ENCODE assay signal across 1 cellular context in genomic region chr3:155604967-155605366, GRCh38.
TF ChIP-seq lines count a peak whose summit lies in the region.

No MANE protein-coding gene starts in this region.

TF ChIP-seq in HepG2, 621 proteins besides CTCF, POLR2A, EP300 and RAD21 (continued from another document and continues in another):
- TF ChIP-seq ZBTB34 (CRISPR knock-in tag; IDR thresholded peaks at IDR 0.05) (no peak), ZNF780A (CRISPR knock-in tag; IDR thresholded peaks at IDR 0.05) (no peak), MEIS2 (CRISPR knock-in tag; IDR thresholded peaks at IDR 0.05) (no peak), GMEB1 (CRISPR knock-in tag; IDR thresholded peaks at IDR 0.05; ENCODE audit: borderline replicate concordance) (no peak), POGK (CRISPR knock-in tag; conservative IDR thresholded peaks at IDR 0.05) (no peak), ZBTB21 (CRISPR knock-in tag; IDR thresholded peaks at IDR 0.05) (no peak), ZNF782 (CRISPR knock-in tag; IDR thresholded peaks at IDR 0.05; ENCODE audit: borderline replicate concordance) (no peak), RBAK (CRISPR knock-in tag; IDR thresholded peaks at IDR 0.05) (no peak), HMGXB3 (CRISPR knock-in tag; IDR thresholded peaks at IDR 0.05; ENCODE audit: borderline replicate concordance) (no peak), ZNF468 (CRISPR knock-in tag; IDR thresholded peaks at IDR 0.05) (no peak), REL (CRISPR knock-in tag; conservative IDR thresholded peaks at IDR 0.05) (no peak), RAD51 (IDR thresholded peaks at IDR 0.05; ENCODE audit: borderline replicate concordance) (no peak), IRX3 (CRISPR knock-in tag; IDR thresholded peaks at IDR 0.05; ENCODE audit: borderline replicate concordance, low read depth) (no peak), ZFP62 (CRISPR knock-in tag; IDR thresholded peaks at IDR 0.05) (no peak), LBX2 (CRISPR knock-in tag; IDR thresholded peaks at IDR 0.05; ENCODE audit: borderline replicate concordance) (no peak), MTERF4 (CRISPR knock-in tag; IDR thresholded peaks at IDR 0.05) (no peak), HHEX (CRISPR knock-in tag; IDR thresholded peaks at IDR 0.05) (no peak), PAX8 (CRISPR knock-in tag; IDR thresholded peaks at IDR 0.05; ENCODE audit: borderline replicate concordance) (no peak), KLF12 (CRISPR knock-in tag; IDR thresholded peaks at IDR 0.05; ENCODE audit: borderline replicate concordance) (no peak), UBTF (CRISPR knock-in tag; IDR thresholded peaks at IDR 0.05) (no peak), SMARCE1 (IDR thresholded peaks at IDR 0.05; ENCODE audit: borderline replicate concordance) (no peak), EZH2 (conservative IDR thresholded peaks at IDR 0.05; ENCODE audit: low read depth, low read length) (no peak), ZBTB33 (CRISPR knock-in tag; IDR thresholded peaks at IDR 0.05) (no peak), ZNF704 (CRISPR knock-in tag; IDR thresholded peaks at IDR 0.05; ENCODE audit: borderline replicate concordance) (no peak), MED1 (CRISPR knock-in tag; IDR thresholded peaks at IDR 0.05) (no peak), ARNT2 (CRISPR knock-in tag; IDR thresholded peaks at IDR 0.05; ENCODE audit: low read depth) (no peak), NFKB2 (CRISPR knock-in tag; IDR thresholded peaks at IDR 0.05; ENCODE audit: borderline replicate concordance) (no peak), ZNF646 (CRISPR knock-in tag; IDR thresholded peaks at IDR 0.05) (no peak), HMGXB4 (CRISPR knock-in tag; IDR thresholded peaks at IDR 0.05; ENCODE audit: borderline replicate concordance in 1 of 2, low read depth in 1 of 2) (no peak)
